10 cellular contexts compared by ENCODE assay signal in the genomic region with DNA sequence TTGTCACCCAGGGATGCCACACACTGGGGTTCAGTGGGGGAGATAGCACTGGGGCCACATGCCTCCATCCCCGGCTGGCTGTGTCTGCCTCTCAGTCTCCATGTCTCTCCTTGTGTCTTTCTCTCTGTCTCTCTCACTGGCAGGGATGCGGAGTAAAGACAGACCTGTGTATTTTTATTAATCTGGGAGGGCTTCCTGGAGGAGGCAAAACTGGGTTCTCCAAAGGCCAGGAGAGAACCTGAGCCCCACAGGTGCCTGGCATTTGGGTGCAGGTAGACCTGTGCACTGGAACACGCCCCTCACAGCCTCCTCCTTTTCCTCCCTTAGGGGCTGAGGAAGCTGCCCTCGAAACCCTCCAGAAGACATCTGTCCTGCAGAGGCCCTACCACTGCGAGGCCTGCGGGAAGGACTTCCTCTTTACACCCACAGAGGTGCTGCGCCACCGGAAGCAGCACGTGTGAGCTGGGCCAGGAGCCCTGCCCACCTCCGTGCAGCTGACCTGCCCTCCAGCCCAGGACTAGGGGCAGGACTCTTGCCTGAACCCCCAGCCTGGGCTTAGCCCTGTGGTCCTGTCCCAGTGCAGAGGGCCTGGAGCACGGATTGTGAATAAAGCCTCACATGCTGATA. TPM values are rescaled to one million over a fixed set of nuclear protein-coding genes. Genes with fewer than 3 reads are reported as not detected.
DNase-seq lines count a peak whose midpoint lies in the region; ATAC-seq and TF ChIP-seq lines count a peak whose summit lies in the region.
"Had no signal": no experiment of that assay in that cellular context is flagged by ENCODE, and none has a peak within 500 bp of the region (broad histone marks: within the 10 kb centered on the region; RNA-seq: fewer than 3 reads in every experiment).

No MANE protein-coding gene starts in this region.

- H3K36me3 Mint-ChIP-seq in activated CD4-positive, alpha-beta memory T cell treated with anti-CD3 and anti-CD28 coated beads for 36 hours = peaks cover 20% of the 10 kb centered on the region

- H3K4me3 Mint-ChIP-seq in activated CD4-positive, alpha-beta memory T cell treated with anti-CD3 and anti-CD28 coated beads for 36 hours = no peak overlapping the region

- H3K27ac Mint-ChIP-seq in activated CD4-positive, alpha-beta memory T cell treated with anti-CD3 and anti-CD28 coated beads for 36 hours = no peak overlapping the region

- H3K9ac ChIP-seq in BLaER1 (no peak overlapping the region), smooth muscle cell (ENCODE audit: low read depth) (no peak overlapping the region)

- H3F3A ChIP-seq in smooth muscle cell (ENCODE audit: low read depth) = no peaks in the 10 kb centered on the region

- H3K36me3 ChIP-seq in BLaER1 (peaks cover 57% of the 10 kb centered on the region), mucosa of descending colon (ENCODE audit: low read depth) (no peaks in the 10 kb centered on the region), smooth muscle cell (ENCODE audit: low read depth) (peaks cover 4% of the 10 kb centered on the region)

- H3K4me1 ChIP-seq in BLaER1 (peaks cover 27% of the 10 kb centered on the region), mucosa of descending colon (ENCODE audit: low read depth) (peaks cover 2% of the 10 kb centered on the region), smooth muscle cell (ENCODE audit: low read depth) (no peaks in the 10 kb centered on the region)
- H3K4me1 ChIP-seq: Caco-2 had no signal

- 88% methylated on average over 11 of the region's 11 CpGs for WGBS in smooth muscle cell (ENCODE audit: low lambda C conversion rate)

- intact Hi-C loops in activated CD4-positive, alpha-beta memory T cell treated with anti-CD3 and anti-CD28 coated beads for 36 hours (cut with micrococcal nuclease) = no loop called here
- intact Hi-C loops in mucosa of descending colon (cut with DNase I, micrococcal nuclease) = loop anchor here in 1 of 2 donors (10.0 kb wide), 1 partner anchor 87 kb away; no protein-coding TSS in a partner anchor

- no peaks in the 10 kb centered on the region for H3K9me3 ChIP-seq in BLaER1
- no peaks in the 10 kb centered on the region for H3K9me3 ChIP-seq in mucosa of descending colon
- no peaks in the 10 kb centered on the region for H3K9me3 ChIP-seq in smooth muscle cell (replicated peaks; ENCODE audit: low read depth)
- H3K9me3 ChIP-seq: Caco-2 had no signal

- H3K4me2 ChIP-seq in BLaER1 (peak overlapping the region; percentile 71), smooth muscle cell (no peak overlapping the region)

- no peak overlapping the region for H2AFZ ChIP-seq in smooth muscle cell (ENCODE audit: low read depth)

- H3K27me3 Mint-ChIP-seq in activated CD4-positive, alpha-beta memory T cell treated with anti-CD3 and anti-CD28 coated beads for 36 hours = no peaks in the 10 kb centered on the region

- H3K27ac ChIP-seq in BLaER1 (peak overlapping the region; percentile 55), smooth muscle cell (ENCODE audit: low read depth) (no peak overlapping the region)

- TF ChIP-seq CTCF in GM12865 (IDR thresholded peaks at IDR 0.05; ENCODE audit: insufficient read depth, low read depth, low read length, missing control alignments) (no peak), mucosa of descending colon (IDR thresholded peaks at IDR 0.05) (no peak), smooth muscle cell (IDR thresholded peaks at IDR 0.05; ENCODE audit: borderline replicate concordance, insufficient read depth, poor library complexity, severe bottlenecking) (no peak)

- CTCF ChIA-PET in activated CD4-positive, alpha-beta memory T cell treated with anti-CD3 and anti-CD28 coated beads for 36 hours (lab: Charles Lee) = interaction anchor here (0.8 to 1.3 kb wide), 3 partner anchors 10 to 46 kb away, joined by 3 to 6 read pairs (median 3); partner anchors contain the start of gene DHX34

- peaks cover 16% of the 10 kb centered on the region for H3K4me1 Mint-ChIP-seq in activated CD4-positive, alpha-beta memory T cell treated with anti-CD3 and anti-CD28 coated beads for 36 hours (ENCODE audit: low read depth)

- POLR2A ChIA-PET in activated CD4-positive, alpha-beta memory T cell treated with anti-CD3 and anti-CD28 coated beads for 36 hours (lab: Charles Lee) = no interaction called here

- H3K4me3 ChIP-seq in BLaER1 (no peak overlapping the region), GM12865 (ENCODE audit: low read depth, low read length) (no peak overlapping the region), mucosa of descending colon (no peak overlapping the region), smooth muscle cell (no peak overlapping the region)

- H3K9me3 Mint-ChIP-seq in activated CD4-positive, alpha-beta memory T cell treated with anti-CD3 and anti-CD28 coated beads for 36 hours = no peaks in the 10 kb centered on the region

- DNase-seq in GM12865 (ENCODE audit: low read depth) (peak; percentile 33), mucosa of descending colon (peak in 2 of 3 donors; percentile 9 to 71), iPS-NIHi11 (ENCODE audit: low spot score) (no peak), NCI-H345 treated with DMSO at 0.1 percent for 48 hours (lab: John Stamatoyannopoulos, UW; ENCODE audit: unreplicated experiment) (no peak), smooth muscle cell (lab: John Stamatoyannopoulos, UW; ENCODE audit: unreplicated experiment) (no peak), NCI-H2171 (lab: John Stamatoyannopoulos, UW) (no peak)
- peak; percentile 20 for DNase-seq in activated CD4-positive, alpha-beta memory T cell treated with anti-CD3 and anti-CD28 coated beads for 36 hours
- DNase-seq: Caco-2, NCI-H1105 had no signal

- H4K20me1 ChIP-seq in BLaER1 = peaks cover 55% of the 10 kb centered on the region
- H4K20me1 ChIP-seq in smooth muscle cell (ENCODE audit: low read depth) = no peaks in the 10 kb centered on the region

- H3K79me2 ChIP-seq in smooth muscle cell (ENCODE audit: low read depth) = no peaks in the 10 kb centered on the region

- no peaks in the 10 kb centered on the region for H3K27me3 ChIP-seq in BLaER1
- H3K27me3 ChIP-seq in smooth muscle cell (ENCODE audit: low read depth) = no peaks in the 10 kb centered on the region

- peak; percentile 66 for ATAC-seq in mucosa of descending colon

RNA-seq across cellular contexts. Expression of gene DHX34, which starts 32.7 kb away (rescaled TPM):
- total RNA-seq in activated CD4-positive, alpha-beta memory T cell treated with anti-CD3 and anti-CD28 coated beads for 36 hours = 10 to 100 TPM; 12.7 to 15.7 TPM
- total RNA-seq in mucosa of descending colon (10 to 100 TPM in 2 of 3 donors, 1 to 10 TPM in 1; 8.7 to 12.3 (median 11.0) TPM), smooth muscle cell (7.1 and 9.8 TPM in 2 replicates)
- polyA plus RNA-seq in smooth muscle cell = 9.7 and 9.8 TPM in 2 replicates

RNA-seq across cellular contexts. Expression of gene MEIS3, which starts 37.6 kb away (rescaled TPM):
- total RNA-seq in activated CD4-positive, alpha-beta memory T cell treated with anti-CD3 and anti-CD28 coated beads for 36 hours = under 1 TPM; 0.26 to 0.63 TPM
- total RNA-seq in mucosa of descending colon (10 to 100 TPM in 1 of 3 donors, 1 to 10 TPM in 2; 2.1 to 11.6 (median 4.2) TPM), smooth muscle cell (49.7 and 59.0 TPM in 2 replicates)
- polyA plus RNA-seq in smooth muscle cell = 111 and 141 TPM in 2 replicates

RNA-seq across cellular contexts. Expression of gene C5AR2, which starts 49.8 kb away (rescaled TPM):
- total RNA-seq in activated CD4-positive, alpha-beta memory T cell treated with anti-CD3 and anti-CD28 coated beads for 36 hours = under 1 TPM; 0.05 to 0.07 TPM
- 1 to 10 TPM in 2 of 3 donors, under 1 TPM in 1; 0.29 to 1.6 (median 1.4) TPM for total RNA-seq in mucosa of descending colon
- 0.09 and 0.49 TPM in 2 replicates for total RNA-seq in smooth muscle cell
- not detected in 2 replicates for polyA plus RNA-seq in smooth muscle cell
- total RNA-seq: Caco-2 had no signal

Comparison
In these comparisons a context has a peak if more than half of its experiments do, and no peak if none do; other contexts are left out.
1. DNase-seq: peak in GM12865 (single experiment), activated CD4-positive, alpha-beta memory T cell treated with anti-CD3 and anti-CD28 coated beads for 36 hours (single experiment) and mucosa of descending colon (2 of 3); none in iPS-NIHi11 (single experiment), NCI-H345 treated with DMSO at 0.1 percent for 48 hours (single experiment), smooth muscle cell (single experiment) and NCI-H2171 (single experiment).